ENCODE assay signal across 1 cellular context in the genomic region with DNA sequence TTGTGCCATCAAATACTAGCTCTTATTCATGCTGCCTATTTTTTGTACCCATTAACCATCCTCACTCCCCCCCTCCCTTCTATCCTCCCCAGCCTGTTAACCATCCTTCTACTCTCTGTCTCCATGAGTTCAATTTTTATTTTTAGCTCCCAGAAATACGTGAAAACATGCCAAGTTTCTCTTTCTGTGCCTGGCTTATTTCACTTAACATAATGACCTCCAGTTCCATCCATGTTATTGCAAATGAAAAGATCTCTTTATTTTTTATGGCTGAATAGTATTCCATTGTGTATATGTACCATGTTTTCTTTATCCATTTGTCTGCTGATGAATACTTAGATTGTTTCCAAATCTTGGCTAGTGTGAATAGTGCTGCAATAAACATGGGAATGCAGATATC. TPM values are rescaled to one million over a fixed set of nuclear protein-coding genes. Genes with fewer than 3 reads are reported as not detected.
"Had no signal": no experiment of that assay in that cellular context is flagged by ENCODE, and none has a peak within 500 bp of the region (broad histone marks: within the 10 kb centered on the region; RNA-seq: fewer than 3 reads in every experiment).

No MANE protein-coding gene starts in this region.

RNA-seq across cellular contexts. Expression of a gene that starts 54.3 kb away (rescaled TPM):
- total RNA-seq: activated CD4-positive, alpha-beta T cell treated with anti-CD3 and anti-CD28 coated beads for 36 hours had no signal
